In genomic region chr7:76126632-76127031, GRCh38 we compare ENCODE assay signal across 34 cellular contexts.
"Had no signal": no experiment of that assay in that cellular context is flagged by ENCODE, and none has a peak within 500 bp of the region (broad histone marks: within the 10 kb centered on the region; RNA-seq: fewer than 3 reads in every experiment).

No MANE protein-coding gene starts in this region.

- H3K36me3 ChIP-seq: adrenal gland, ascending aorta, brain microvascular endothelial cell, breast epithelium, cardiac muscle cell had no signal

- ATAC-seq: activated naive CD4-positive, alpha-beta T cell treated with anti-CD3 and anti-CD28 coated beads, Interleukin-2, amount 50 U/mL, for 72 hours; activated naive CD8-positive, alpha-beta T cell treated with anti-CD3 and anti-CD28 coated beads, Interleukin-2, amount 50 U/mL, for 24 hours; activated T-cell treated with anti-CD3 and anti-CD28 coated beads, Interleukin-2, amount 50 U/mL, for 4 hours; activated T-cell treated with anti-CD3 and anti-CD28 coated beads, Interleukin-2, amount 50 U/mL, for 72 hours; activated T-helper 17 cell treated with anti-CD3 and anti-CD28 coated beads, Interleukin-2, amount 50 U/mL, for 72 hours; body of pancreas had no signal

- FAIRE-seq: astrocyte, bronchial epithelial cell had no signal

- DNase-seq: activated effector memory CD4-positive, alpha-beta T cell treated with anti-CD3 and anti-CD28 coated beads, Interleukin-2, amount 50 U/mL, for 16 hours; activated effector memory CD4-positive, alpha-beta T cell treated with Interleukin-2 at 50 U/mL for 16 hours; activated gamma-delta T cell; activated gamma-delta T cell treated with Interleukin-2 at 50 U/mL for 16 hours; activated naive CD4-positive, alpha-beta T cell; activated naive CD4-positive, alpha-beta T cell treated with anti-CD3 and anti-CD28 coated beads for 36 hours; activated naive CD4-positive, alpha-beta T cell treated with anti-CD3 and anti-CD28 coated beads, Interleukin-2, amount 10 ng/mL, durations not matched to agents 7 days and 5 days; activated naive CD4-positive, alpha-beta T cell treated with anti-CD3 and anti-CD28 coated beads, Interleukin-2, amount 50 U/mL, for 16 hours; activated naive CD4-positive, alpha-beta T cell treated with Interleukin-2 at 50 U/mL for 16 hours; activated naive CD8-positive, alpha-beta T cell treated with anti-CD3 and anti-CD28 coated beads for 36 hours; activated naive CD8-positive, alpha-beta T cell treated with anti-CD3 and anti-CD28 coated beads, Interleukin-2, amount 10 ng/mL, durations not matched to agents 7 days and 5 days; activated naive CD8-positive, alpha-beta T cell treated with anti-CD3 and anti-CD28 coated beads, Interleukin-2, amount 50 U/mL, for 24 hours; activated T-cell treated with anti-CD3 and anti-CD28 coated beads, Interleukin-2, amount 50 U/mL, for 1 hour; activated T-cell treated with anti-CD3 and anti-CD28 coated beads, Interleukin-2, amount 50 U/mL, for 24 hours; activated T-cell treated with anti-CD3 and anti-CD28 coated beads, Interleukin-2, amount 50 U/mL, for 4 hours; activated T-cell treated with anti-CD3 and anti-CD28 coated beads, Interleukin-2, amount 50 U/mL, for 48 hours; activated T-cell treated with anti-CD3 and anti-CD28 coated beads, Interleukin-2, amount 50 U/mL, for 72 hours; adrenal gland; amniotic stem cell; amygdala; anterior cingulate cortex; aorta; body of pancreas; brain microvascular endothelial cell; caudate nucleus; central memory CD4-positive, alpha-beta T cell; cerebellar nuclear complex had no signal

- H3K4me3 ChIP-seq: adrenal gland, ascending aorta, body of pancreas, breast epithelium, cardiac muscle cell had no signal

- H3K9me3 ChIP-seq: adrenal gland, ascending aorta, body of pancreas, breast epithelium had no signal

- H3K4me1 ChIP-seq: adrenal gland, ascending aorta, body of pancreas, breast epithelium had no signal

- H3K27ac ChIP-seq: adrenal gland, ascending aorta, body of pancreas, brain microvascular endothelial cell, breast epithelium, cardiac muscle cell had no signal

- H3K27me3 ChIP-seq: adrenal gland, ascending aorta, body of pancreas, brain microvascular endothelial cell, breast epithelium, cardiac muscle cell had no signal
